Comparison of ENCODE assay signal across 21 cellular contexts in genomic region chr1:232193451-232193783, GRCh38.
"Had no signal": no experiment of that assay in that cellular context is flagged by ENCODE, and none has a peak within 500 bp of the region (broad histone marks: within the 10 kb centered on the region; RNA-seq: fewer than 3 reads in every experiment).

No MANE protein-coding gene starts in this region.

- H3K4me3 ChIP-seq: MG63 had no signal

- DNase-seq: Karpas-422, KG1, NCI-H1092, NCI-H1105 treated with DMSO at 0.1 percent for 48 hours, NCI-H1417 treated with DMSO at 0.1 percent for 48 hours, NCI-H146, NCI-H187, NCI-H2029, NCI-H2081 treated with DMSO at 0.1 percent for 48 hours, NCI-H2171 treated with DMSO at 0.1 percent for 48 hours, NCI-H345, NCI-H446 treated with DMSO at 0.1 percent for 48 hours, NCI-H510A treated with DMSO at 0.1 percent for 48 hours, NCI-H526, SHP77, SK-N-SH, T-helper 1 cell had no signal

- H3K27ac ChIP-seq: RWPE1 had no signal

- H3K9me3 ChIP-seq: SK-N-SH had no signal

- H3K36me3 ChIP-seq: MG63 had no signal

- H3K27me3 ChIP-seq: MG63 had no signal

- FAIRE-seq: HepG2 had no signal

- ATAC-seq: HepG2, Panc1 had no signal
